In genomic region chr17:30554839-30555751, GRCh38 we compare ENCODE assay signal across 11 cellular contexts.
DNase-seq lines count a peak whose midpoint lies in the region; ATAC-seq and TF ChIP-seq lines count a peak whose summit lies in the region.
"Had no signal": no experiment of that assay in that cellular context is flagged by ENCODE, and none has a peak within 500 bp of the region (broad histone marks: within the 10 kb centered on the region; RNA-seq: fewer than 3 reads in every experiment).

No MANE protein-coding gene starts in this region.

- no peaks in the 10 kb centered on the region for H3K36me3 Mint-ChIP-seq in activated CD8-positive, alpha-beta T cell treated with anti-CD3 and anti-CD28 coated beads for 36 hours (ENCODE audit: low read depth)
- H3K36me3 Mint-ChIP-seq in activated CD8-positive, alpha-beta T cell treated with anti-CD3 and anti-CD28 coated beads, Interleukin-2, amount 10 ng/mL, durations not matched to agents 7 days and 5 days (ENCODE audit: low read depth): no peaks in the 10 kb centered on the region
- H3K36me3 Mint-ChIP-seq: activated naive CD8-positive, alpha-beta T cell; CD8-positive, alpha-beta T cell had no signal

- POLR2A ChIA-PET in activated CD8-positive, alpha-beta T cell treated with anti-CD3 and anti-CD28 coated beads for 36 hours (lab: Charles Lee): no interaction called here
- POLR2A ChIA-PET in activated CD8-positive, alpha-beta T cell treated with anti-CD3 and anti-CD28 coated beads, Interleukin-2, amount 10 ng/mL, durations not matched to agents 7 days and 5 days (lab: Charles Lee): no interaction called here

- H3K4me3 ChIP-seq in esophagus muscularis mucosa (no peak overlapping the region), spleen (no peak overlapping the region)

- no peak for ATAC-seq in activated CD8-positive, alpha-beta T cell treated with anti-CD3 and anti-CD28 coated beads for 36 hours
- no peak for ATAC-seq in activated CD8-positive, alpha-beta T cell treated with anti-CD3 and anti-CD28 coated beads, Interleukin-2, amount 10 ng/mL, durations not matched to agents 7 days and 5 days
- no peak for ATAC-seq in esophagus mucosa
- ATAC-seq: CD8-positive, alpha-beta T cell had no signal

- H3K4me1 ChIP-seq in esophagus muscularis mucosa: no peaks in the 10 kb centered on the region
- H3K4me1 ChIP-seq in spleen: peaks cover 0 to 19% (median 16%) of the 10 kb centered on the region in 6 donors

- intact Hi-C loops in activated CD8-positive, alpha-beta T cell treated with anti-CD3 and anti-CD28 coated beads for 36 hours (cut with micrococcal nuclease): no loop called here
- intact Hi-C loops in esophagus muscularis mucosa (cut with DNase I) (no loop called here), spleen (cut with DNase I; ENCODE audit: low total_unique reads) (no loop called here)

- H3K27ac ChIP-seq in esophagus muscularis mucosa (replicated peaks in 1 of 4) (no peak overlapping the region), spleen (no peak overlapping the region)

- H3K27me3 ChIP-seq in esophagus muscularis mucosa (no peaks in the 10 kb centered on the region), spleen (replicated peaks in 1 of 7) (no peaks in the 10 kb centered on the region)

- no peak for TF ChIP-seq POLR2A in esophagus muscularis mucosa (IDR thresholded peaks at IDR 0.05; ENCODE audit: low read depth)
- TF ChIP-seq POLR2A in spleen (IDR thresholded peaks at IDR 0.05): no peak

- TF ChIP-seq EP300 in esophagus muscularis mucosa (IDR thresholded peaks at IDR 0.05): no peak

- CTCF ChIA-PET in activated CD8-positive, alpha-beta T cell treated with anti-CD3 and anti-CD28 coated beads for 36 hours (lab: Charles Lee): no interaction called here
- CTCF ChIA-PET in activated CD8-positive, alpha-beta T cell treated with anti-CD3 and anti-CD28 coated beads, Interleukin-2, amount 10 ng/mL, durations not matched to agents 7 days and 5 days (lab: Charles Lee): interaction anchor here (0.8 kb wide), 1 partner anchor 10 kb away, joined by 5 read pairs; no protein-coding TSS in a partner anchor

- H3K4me1 Mint-ChIP-seq in activated CD8-positive, alpha-beta T cell treated with anti-CD3 and anti-CD28 coated beads for 36 hours (ENCODE audit: low read depth): peaks cover 4% of the 10 kb centered on the region
- H3K4me1 Mint-ChIP-seq in activated CD8-positive, alpha-beta T cell treated with anti-CD3 and anti-CD28 coated beads, Interleukin-2, amount 10 ng/mL, durations not matched to agents 7 days and 5 days (ENCODE audit: low read depth): peaks cover 14% of the 10 kb centered on the region

- TF ChIP-seq CTCF in activated CD8-positive, alpha-beta T cell treated with anti-CD3 and anti-CD28 coated beads for 36 hours (IDR thresholded peaks at IDR 0.05): no peak
- peak in 2 of 3 experiments; percentile 8 to 11 for TF ChIP-seq CTCF in esophagus muscularis mucosa (IDR thresholded peaks at IDR 0.05)
- peak in 2 of 11 experiments; percentile 9 to 19 for TF ChIP-seq CTCF in spleen (IDR thresholded peaks at IDR 0.05 in 8 of 11, conservative IDR thresholded peaks at IDR 0.05 in 3 of 11)

- no peaks in the 10 kb centered on the region for H3K9me3 Mint-ChIP-seq in activated CD8-positive, alpha-beta T cell treated with anti-CD3 and anti-CD28 coated beads for 36 hours
- H3K9me3 Mint-ChIP-seq in activated CD8-positive, alpha-beta T cell treated with anti-CD3 and anti-CD28 coated beads, Interleukin-2, amount 10 ng/mL, durations not matched to agents 7 days and 5 days (ENCODE audit: insufficient read depth): no peaks in the 10 kb centered on the region
- H3K9me3 Mint-ChIP-seq: CD8-positive, alpha-beta T cell had no signal

- 82% methylated on average over 12 of the region's 20 CpGs for WGBS in esophagus muscularis mucosa
- 77 to 85% (median 83%) methylated on average over 12 to 20 of the region's 20 CpGs for WGBS in spleen, 5 donors

- H3K4me3 Mint-ChIP-seq in activated CD8-positive, alpha-beta T cell treated with anti-CD3 and anti-CD28 coated beads for 36 hours: no peak overlapping the region
- H3K4me3 Mint-ChIP-seq in activated CD8-positive, alpha-beta T cell treated with anti-CD3 and anti-CD28 coated beads, Interleukin-2, amount 10 ng/mL, durations not matched to agents 7 days and 5 days: no peak overlapping the region
- H3K4me3 Mint-ChIP-seq: activated naive CD8-positive, alpha-beta T cell; CD8-positive, alpha-beta T cell had no signal

- no peak overlapping the region for H3K27ac Mint-ChIP-seq in activated CD8-positive, alpha-beta T cell treated with anti-CD3 and anti-CD28 coated beads for 36 hours
- H3K27ac Mint-ChIP-seq in activated CD8-positive, alpha-beta T cell treated with anti-CD3 and anti-CD28 coated beads, Interleukin-2, amount 10 ng/mL, durations not matched to agents 7 days and 5 days: no peak overlapping the region
- H3K27ac Mint-ChIP-seq: activated naive CD8-positive, alpha-beta T cell; CD8-positive, alpha-beta T cell had no signal

- no peaks in the 10 kb centered on the region for H3K36me3 ChIP-seq in esophagus muscularis mucosa
- no peaks in the 10 kb centered on the region for H3K36me3 ChIP-seq in spleen

- no peaks in the 10 kb centered on the region for H3K27me3 Mint-ChIP-seq in activated CD8-positive, alpha-beta T cell treated with anti-CD3 and anti-CD28 coated beads for 36 hours
- H3K27me3 Mint-ChIP-seq in activated CD8-positive, alpha-beta T cell treated with anti-CD3 and anti-CD28 coated beads, Interleukin-2, amount 10 ng/mL, durations not matched to agents 7 days and 5 days (ENCODE audit: low read depth): no peaks in the 10 kb centered on the region
- H3K27me3 Mint-ChIP-seq: activated naive CD8-positive, alpha-beta T cell had no signal

- DNase-seq in activated CD8-positive, alpha-beta T cell treated with anti-CD3 and anti-CD28 coated beads for 36 hours: peak; percentile 15
- DNase-seq in activated CD8-positive, alpha-beta T cell treated with anti-CD3 and anti-CD28 coated beads, Interleukin-2, amount 10 ng/mL, durations not matched to agents 7 days and 5 days: no peak
- peak; percentile 1 for DNase-seq in NCI-H460 (ENCODE audit: extremely low read depth, low read depth)
- no peak for DNase-seq in esophagus muscularis mucosa (ENCODE audit: extremely low spot score)
- peak; percentile 68 for DNase-seq in spleen
- DNase-seq in NOMO-1 treated with DMSO at 0.1 percent for 48 hours (lab: John Stamatoyannopoulos, UW; ENCODE audit: unreplicated experiment): no peak
- DNase-seq in GM19238 (ENCODE audit: insufficient read length, low spot score): no peak
- DNase-seq: stimulated activated CD4-positive, alpha-beta T cell treated with anti-CD3 and anti-CD28 coated beads, Interleukin-4, amount 100 ng/mL, for 1 hour had no signal

- no peaks in the 10 kb centered on the region for H3K9me3 ChIP-seq in esophagus muscularis mucosa
- no peaks in the 10 kb centered on the region for H3K9me3 ChIP-seq in spleen

Comparison
In these comparisons a context has a peak if more than half of its experiments do, and no peak if none do; other contexts are left out.
1. DNase-seq: peak in activated CD8-positive, alpha-beta T cell treated with anti-CD3 and anti-CD28 coated beads for 36 hours (single experiment), NCI-H460 (single experiment) and spleen (single experiment); none in activated CD8-positive, alpha-beta T cell treated with anti-CD3 and anti-CD28 coated beads, Interleukin-2, amount 10 ng/mL, durations not matched to agents 7 days and 5 days (single experiment), esophagus muscularis mucosa (single experiment), NOMO-1 treated with DMSO at 0.1 percent for 48 hours (single experiment) and GM19238 (single experiment).